8 cellular contexts compared by ENCODE assay signal in genomic region chr5:40834391-40834848, GRCh38. TPM values are rescaled to one million over a fixed set of nuclear protein-coding genes. Genes with fewer than 3 reads are reported as not detected.
DNase-seq lines count a peak whose midpoint lies in the region; ATAC-seq and TF ChIP-seq lines count a peak whose summit lies in the region.

No MANE protein-coding gene starts in this region.

- H3K4me2 ChIP-seq in MM.1S (ENCODE audit: low read depth, low read length): peak overlapping the region; percentile 76

- no peaks in the 10 kb centered on the region for H3K9me3 Mint-ChIP-seq in activated T-helper 1 cell treated with anti-CD3 and anti-CD28 coated beads, Interleukin-12 subunit alpha, Interleukin-12 subunit beta, Interleukin-2, Interleukin-4 antibody, amounts not matched to agents 30 ng/mL and 10 ng/mL and 1 ng/mL, durations not matched to agents 14 hours and 24 hours and 36 hours

- no peaks in the 10 kb centered on the region for H3K9me3 ChIP-seq in MM.1S (replicated peaks; ENCODE audit: insufficient read depth, low read length)

- no peaks in the 10 kb centered on the region for H3K27me3 ChIP-seq in MM.1S (replicated peaks; ENCODE audit: insufficient read depth, low read length)

- H3K4me3 Mint-ChIP-seq in activated T-helper 1 cell treated with anti-CD3 and anti-CD28 coated beads, Interleukin-12 subunit alpha, Interleukin-12 subunit beta, Interleukin-2, Interleukin-4 antibody, amounts not matched to agents 30 ng/mL and 10 ng/mL and 1 ng/mL, durations not matched to agents 14 hours and 24 hours and 36 hours: peak overlapping the region; percentile 95

- peaks cover 23% of the 10 kb centered on the region for H4K20me1 ChIP-seq in MM.1S (ENCODE audit: insufficient read depth, low read length)

- no peak for TF ChIP-seq CTCF in MM.1S (IDR thresholded peaks at IDR 0.05; ENCODE audit: low read length)
- no peak for TF ChIP-seq CTCF in fibroblast of the aortic adventitia (IDR thresholded peaks at IDR 0.05; ENCODE audit: insufficient read depth, low read length)

- H3K4me3 ChIP-seq in MM.1S (ENCODE audit: low read length) (peak overlapping the region; percentile 99), fibroblast of the aortic adventitia (ENCODE audit: low read depth, low read length) (peak overlapping the region; percentile 97)

- H3K27ac ChIP-seq in MM.1S (ENCODE audit: low read length): peak overlapping the region; percentile 91; the same call in 1 of the 2 replicates

- peaks cover 26% of the 10 kb centered on the region for H3K4me1 ChIP-seq in MM.1S (ENCODE audit: low read length)

- peaks cover 51% of the 10 kb centered on the region for H3K36me3 Mint-ChIP-seq in activated T-helper 1 cell treated with anti-CD3 and anti-CD28 coated beads, Interleukin-12 subunit alpha, Interleukin-12 subunit beta, Interleukin-2, Interleukin-4 antibody, amounts not matched to agents 30 ng/mL and 10 ng/mL and 1 ng/mL, durations not matched to agents 14 hours and 24 hours and 36 hours (ENCODE audit: low read depth)

- ATAC-seq in GM19351 (IDR thresholded peaks at IDR 0.05; ENCODE audit: unreplicated experiment) (no peak), GM21360 (IDR thresholded peaks at IDR 0.05; ENCODE audit: unreplicated experiment) (no peak)

- peak overlapping the region; percentile 98 for H3K9ac ChIP-seq in MM.1S (ENCODE audit: low read length)

- H3F3A ChIP-seq in MM.1S (ENCODE audit: insufficient read depth, low read length): peaks cover 59% of the 10 kb centered on the region

- peak overlapping the region; percentile 46; the same call in 1 of the 2 replicates for H2AFZ ChIP-seq in MM.1S (ENCODE audit: low read length)

- H3K27ac Mint-ChIP-seq in activated T-helper 1 cell treated with anti-CD3 and anti-CD28 coated beads, Interleukin-12 subunit alpha, Interleukin-12 subunit beta, Interleukin-2, Interleukin-4 antibody, amounts not matched to agents 30 ng/mL and 10 ng/mL and 1 ng/mL, durations not matched to agents 14 hours and 24 hours and 36 hours: peak overlapping the region; percentile 90

- peaks cover 51% of the 10 kb centered on the region for H3K4me1 Mint-ChIP-seq in activated T-helper 1 cell treated with anti-CD3 and anti-CD28 coated beads, Interleukin-12 subunit alpha, Interleukin-12 subunit beta, Interleukin-2, Interleukin-4 antibody, amounts not matched to agents 30 ng/mL and 10 ng/mL and 1 ng/mL, durations not matched to agents 14 hours and 24 hours and 36 hours (ENCODE audit: low read depth)

- DNase-seq in COLO668 (lab: John Stamatoyannopoulos, UW; ENCODE audit: unreplicated experiment) (peak; percentile 52), MM.1S (peak; percentile 53), fibroblast of the aortic adventitia (ENCODE audit: low read depth) (peak; percentile 48), putamen (ENCODE audit: low spot score) (peak; percentile 7), NCI-H345 (lab: John Stamatoyannopoulos, UW) (no peak)
- DNase-seq in activated T-helper 1 cell treated with anti-CD3 and anti-CD28 coated beads, Interleukin-12 subunit alpha, Interleukin-12 subunit beta, Interleukin-2, Interleukin-4 antibody, amounts not matched to agents 30 ng/mL and 10 ng/mL and 1 ng/mL, durations not matched to agents 14 hours and 24 hours and 36 hours (ENCODE audit: low spot score): peak; percentile 36

- intact Hi-C loops in activated T-helper 1 cell treated with anti-CD3 and anti-CD28 coated beads, Interleukin-12 subunit alpha, Interleukin-12 subunit beta, Interleukin-2, Interleukin-4 antibody, amounts not matched to agents 30 ng/mL and 10 ng/mL and 1 ng/mL, durations not matched to agents 14 hours and 24 hours and 36 hours (cut with micrococcal nuclease): loop anchor here (2.0 to 10.0 kb wide), 8 partner anchors 44 to 1760 kb away; partner anchors contain the start of genes OXCT1, PTGER4, RICTOR and RIMOC1

- peaks cover 35% of the 10 kb centered on the region for H3K36me3 ChIP-seq in MM.1S (replicated peaks; ENCODE audit: insufficient read depth, low read length)

- no peaks in the 10 kb centered on the region for H3K27me3 Mint-ChIP-seq in activated T-helper 1 cell treated with anti-CD3 and anti-CD28 coated beads, Interleukin-12 subunit alpha, Interleukin-12 subunit beta, Interleukin-2, Interleukin-4 antibody, amounts not matched to agents 30 ng/mL and 10 ng/mL and 1 ng/mL, durations not matched to agents 14 hours and 24 hours and 36 hours (ENCODE audit: insufficient read depth)

- no peaks in the 10 kb centered on the region for H3K9me2 ChIP-seq in MM.1S (replicated peaks; ENCODE audit: insufficient read depth, low read length)

- H3K79me2 ChIP-seq in MM.1S (ENCODE audit: low read length): peaks cover 53% of the 10 kb centered on the region

RNA-seq across cellular contexts. Expression of gene RPL37, which starts 0.6 kb away (rescaled TPM):
- 1,451 and 1,473 TPM in 2 replicates for total RNA-seq in activated T-helper 1 cell treated with anti-CD3 and anti-CD28 coated beads, Interleukin-12 subunit alpha, Interleukin-12 subunit beta, Interleukin-2, Interleukin-4 antibody, amounts not matched to agents 30 ng/mL and 10 ng/mL and 1 ng/mL, durations not matched to agents 14 hours and 24 hours and 36 hours
- total RNA-seq in fibroblast of the aortic adventitia (ENCODE audit: low replicate concordance): 164 and 642 TPM in 2 replicates

RNA-seq across cellular contexts. Expression of gene CARD6, which starts 6.7 kb away (rescaled TPM):
- 2.1 and 2.3 TPM in 2 replicates for total RNA-seq in activated T-helper 1 cell treated with anti-CD3 and anti-CD28 coated beads, Interleukin-12 subunit alpha, Interleukin-12 subunit beta, Interleukin-2, Interleukin-4 antibody, amounts not matched to agents 30 ng/mL and 10 ng/mL and 1 ng/mL, durations not matched to agents 14 hours and 24 hours and 36 hours
- 24.2 and 34.3 TPM in 2 replicates for total RNA-seq in fibroblast of the aortic adventitia (ENCODE audit: low replicate concordance)

RNA-seq across cellular contexts. Expression of gene PRKAA1, which starts 36.2 kb away (rescaled TPM):
- total RNA-seq in activated T-helper 1 cell treated with anti-CD3 and anti-CD28 coated beads, Interleukin-12 subunit alpha, Interleukin-12 subunit beta, Interleukin-2, Interleukin-4 antibody, amounts not matched to agents 30 ng/mL and 10 ng/mL and 1 ng/mL, durations not matched to agents 14 hours and 24 hours and 36 hours: 56.6 and 59.0 TPM in 2 replicates
- total RNA-seq in fibroblast of the aortic adventitia (ENCODE audit: low replicate concordance): 115 and 154 TPM in 2 replicates
